Comparison of ENCODE assay signal across 12 cellular contexts in genomic region chr2:237412646-237413292, GRCh38. TPM values are rescaled to one million over a fixed set of nuclear protein-coding genes. Genes with fewer than 3 reads are reported as not detected.
DNase-seq lines count a peak whose midpoint lies in the region; ATAC-seq and TF ChIP-seq lines count a peak whose summit lies in the region.
"Had no signal": no experiment of that assay in that cellular context is flagged by ENCODE, and none has a peak within 500 bp of the region (broad histone marks: within the 10 kb centered on the region; RNA-seq: fewer than 3 reads in every experiment).

No MANE protein-coding gene starts in this region.

- H3K27ac Mint-ChIP-seq in CD4-positive, alpha-beta T cell = no peak overlapping the region

- no peak for DNase-seq in Right ventricle myocardium inferior (ENCODE audit: missing footprints)
- DNase-seq in cardiac septum (ENCODE audit: low spot score) = no peak
- peak; percentile 56 for DNase-seq in left ventricle myocardium superior
- DNase-seq in prostate gland (ENCODE audit: low spot score) = no peak
- no peak for DNase-seq in vagina (ENCODE audit: extremely low spot score in 2 of 2)
- no peak for DNase-seq in CD4-positive, alpha-beta T cell
- DNase-seq in SKM-1 treated with dmso at 0.1 percent for 144 hours (lab: John Stamatoyannopoulos, UW; ENCODE audit: unreplicated experiment) = no peak
- DNase-seq: activated CD4-positive, alpha-beta T cell treated with anti-CD3 and anti-CD28 coated beads for 1 hour; activated gamma-delta T cell; dermis blood vessel endothelial cell; NCI-H1105 treated with DMSO at 0.1 percent for 48 hours had no signal

- H3K36me3 Mint-ChIP-seq in CD4-positive, alpha-beta T cell (ENCODE audit: low read depth) = no peaks in the 10 kb centered on the region

- WGBS in prostate gland = 50% methylated on average over 14 of the region's 14 CpGs

- no peaks in the 10 kb centered on the region for H3K27me3 Mint-ChIP-seq in CD4-positive, alpha-beta T cell

- H3K27ac ChIP-seq in prostate gland (peak overlapping the region; percentile 73 to 81), vagina (peak overlapping the region; percentile 98)
- no peak overlapping the region for H3K27ac ChIP-seq in CD4-positive, alpha-beta T cell (ENCODE audit: low read depth, low read length)

- no peaks in the 10 kb centered on the region for H3K4me1 Mint-ChIP-seq in CD4-positive, alpha-beta T cell (ENCODE audit: low read depth)

- peak; percentile 42 for ATAC-seq in Right ventricle myocardium inferior
- ATAC-seq in left ventricle myocardium superior = peak; percentile 42
- no peak for ATAC-seq in CD4-positive, alpha-beta T cell (ENCODE audit: poor library complexity)
- no peak for ATAC-seq in GM19455 (IDR thresholded peaks at IDR 0.05; ENCODE audit: unreplicated experiment)

- no peaks in the 10 kb centered on the region for H3K9me3 Mint-ChIP-seq in CD4-positive, alpha-beta T cell

- intact Hi-C loops in Right ventricle myocardium inferior (cut with DNase I) = loop anchor here (5.0 kb wide), 2 partner anchors 255 to 290 kb away; no protein-coding TSS in a partner anchor
- intact Hi-C loops in cardiac septum (cut with DNase I) = loop anchor here (5.0 kb wide), 2 partner anchors 245 to 285 kb away; no protein-coding TSS in a partner anchor
- intact Hi-C loops in left ventricle myocardium superior (cut with micrococcal nuclease) = no loop called here
- intact Hi-C loops in prostate gland (cut with DNase I) = loop anchor here (5.0 to 10.0 kb wide), 4 partner anchors 162 to 320 kb away; no protein-coding TSS in a partner anchor
- intact Hi-C loops in vagina (cut with DNase I) = loop anchor here (2.0 to 5.0 kb wide), 3 partner anchors 60 to 255 kb away; no protein-coding TSS in a partner anchor
- intact Hi-C loops in CD4-positive, alpha-beta T cell (cut with DNase I, micrococcal nuclease) = no loop called here

- no peak for TF ChIP-seq POLR2A in prostate gland (IDR thresholded peaks at IDR 0.05)
- no peak for TF ChIP-seq POLR2A in vagina (IDR thresholded peaks at IDR 0.05)

- POLR2A ChIA-PET in CD4-positive, alpha-beta T cell (lab: Charles Lee) = no interaction called here

- TF ChIP-seq CTCF in prostate gland (IDR thresholded peaks at IDR 0.05) (no peak), vagina (IDR thresholded peaks at IDR 0.05) (no peak)
- TF ChIP-seq CTCF in CD4-positive, alpha-beta T cell (IDR thresholded peaks at IDR 0.05) = no peak

- H3K4me1 ChIP-seq in prostate gland (replicated peaks) = no peaks in the 10 kb centered on the region
- peaks cover 7% of the 10 kb centered on the region for H3K4me1 ChIP-seq in vagina

- CTCF ChIA-PET in CD4-positive, alpha-beta T cell (lab: Charles Lee) = no interaction called here

- no peaks in the 10 kb centered on the region for H3K27me3 ChIP-seq in prostate gland (replicated peaks; ENCODE audit: insufficient read depth)
- H3K27me3 ChIP-seq in vagina = no peaks in the 10 kb centered on the region
- no peaks in the 10 kb centered on the region for H3K27me3 ChIP-seq in CD4-positive, alpha-beta T cell (ENCODE audit: control insufficient read depth, insufficient read depth, low read length)

- peak overlapping the region; percentile 30 to 32 for H3K4me3 ChIP-seq in prostate gland
- H3K4me3 ChIP-seq in vagina = peak overlapping the region; percentile 65 to 71

- no peak overlapping the region for H3K4me3 Mint-ChIP-seq in CD4-positive, alpha-beta T cell

- no peaks in the 10 kb centered on the region for H3K9me3 ChIP-seq in prostate gland
- no peaks in the 10 kb centered on the region for H3K9me3 ChIP-seq in vagina
- H3K9me3 ChIP-seq in CD4-positive, alpha-beta T cell (ENCODE audit: control insufficient read depth, low read length) = no peaks in the 10 kb centered on the region

- no peaks in the 10 kb centered on the region for H3K36me3 ChIP-seq in prostate gland
- H3K36me3 ChIP-seq in vagina = no peaks in the 10 kb centered on the region

RNA-seq across cellular contexts. Expression of gene COL6A3, which starts 1.2 kb away (rescaled TPM):
- total RNA-seq in Right ventricle myocardium inferior (84.5 TPM), cardiac septum (89.5 TPM), left ventricle myocardium superior (59.5 TPM), prostate gland (10 to 100 TPM; 26.9 to 86.9 TPM), vagina (315 TPM)
- 1 to 10 TPM; 1.3 TPM for total RNA-seq in CD4-positive, alpha-beta T cell

Comparison
In these comparisons a context has a peak if more than half of its experiments do, and no peak if none do; other contexts are left out.
1. intact Hi-C loops: an anchor here in Right ventricle myocardium inferior (5.0 kb wide), cardiac septum (5.0 kb wide), prostate gland (5.0 to 10.0 kb wide) and vagina (2.0 to 5.0 kb wide); none called in left ventricle myocardium superior and CD4-positive, alpha-beta T cell.
2. ATAC-seq: peak in Right ventricle myocardium inferior (single experiment) and left ventricle myocardium superior (single experiment); none in CD4-positive, alpha-beta T cell (single experiment) and GM19455 (single experiment).
3. RNA of gene COL6A3, which starts 1.2 kb away (total RNA-seq): 315 TPM in vagina (single experiment), 89.5 TPM in cardiac septum (single experiment), 26.9 to 86.9 TPM in prostate gland, 84.5 TPM in Right ventricle myocardium inferior (single experiment) and 59.5 TPM in left ventricle myocardium superior (single experiment); 1.3 TPM in CD4-positive, alpha-beta T cell; every median in the first group is over 10 times any median in the second.